Comparison of ENCODE assay signal across 38 cellular contexts in genomic region chr2:60003076-60003475, GRCh38.
"Had no signal": no experiment of that assay in that cellular context is flagged by ENCODE, and none has a peak within 500 bp of the region (broad histone marks: within the 10 kb centered on the region; RNA-seq: fewer than 3 reads in every experiment).

No MANE protein-coding gene starts in this region.

- H3K4me1 ChIP-seq: adrenal gland had no signal

- H3K27me3 Mint-ChIP-seq: activated B cell treated with CpG ODN at 0.5 μM for 24 hours; activated CD4-positive, alpha-beta memory T cell treated with anti-CD3 and anti-CD28 coated beads for 36 hours; activated CD4-positive, alpha-beta T cell treated with anti-CD3 and anti-CD28 coated beads, Interleukin-2, amount 10 ng/mL, durations not matched to agents 24 days and 14 days; activated CD8-positive, alpha-beta T cell treated with anti-CD3 and anti-CD28 coated beads for 36 hours; activated naive CD8-positive, alpha-beta T cell treated with anti-CD3 and anti-CD28 coated beads for 36 hours; brain; central memory CD8-positive, alpha-beta T cell had no signal

- H3K36me3 ChIP-seq: adrenal gland, cardiac muscle cell had no signal

- H3K4me3 Mint-ChIP-seq: activated B cell treated with CpG ODN at 0.5 μM for 24 hours; activated CD4-positive, alpha-beta memory T cell treated with anti-CD3 and anti-CD28 coated beads for 36 hours; activated CD4-positive, alpha-beta T cell treated with anti-CD3 and anti-CD28 coated beads, Interleukin-2, amount 10 ng/mL, durations not matched to agents 24 days and 14 days; activated CD8-positive, alpha-beta T cell treated with anti-CD3 and anti-CD28 coated beads for 36 hours; activated naive CD4-positive, alpha-beta T cell treated with anti-CD3 and anti-CD28 coated beads for 36 hours; activated naive CD8-positive, alpha-beta T cell treated with anti-CD3 and anti-CD28 coated beads for 36 hours; activated T-cell treated with anti-CD3 and anti-CD28 coated beads, Interleukin-2, amount 50 U/mL, for 4 hours; activated T-cell treated with anti-CD3 and anti-CD28 coated beads, Interleukin-2, amount 50 U/mL, for 72 hours; activated T-helper 1 cell treated with anti-CD3 and anti-CD28 coated beads, Interleukin-12 subunit alpha, Interleukin-12 subunit beta, Interleukin-2, Interleukin-4 antibody, amounts not matched to agents 30 ng/mL and 10 ng/mL and 1 ng/mL, durations not matched to agents 14 hours and 24 hours and 36 hours; activated T-helper 17 cell treated with anti-CD3 and anti-CD28 coated beads, Interleukin-2, amount 50 U/mL, for 72 hours; brain; central memory CD8-positive, alpha-beta T cell; T-helper 1 cell treated with Interleukin-12 subunit alpha and Interleukin-12 subunit beta and Interleukin-4 antibody, amounts not matched to agents 30 μg/mL and 1 μg/mL, for 36 hours; T-helper 2 cell treated with Interferon-gamma antibody and Interleukin-4, amounts not matched to agents 5 μg/mL and 100 μg/mL, for 36 hours had no signal

- H3K36me3 Mint-ChIP-seq: activated CD4-positive, alpha-beta memory T cell treated with anti-CD3 and anti-CD28 coated beads for 36 hours; activated naive CD4-positive, alpha-beta T cell treated with anti-CD3 and anti-CD28 coated beads, Interleukin-2, amount 50 U/mL, for 72 hours; activated naive CD8-positive, alpha-beta T cell treated with anti-CD3 and anti-CD28 coated beads for 36 hours; brain had no signal

- H3K9me3 Mint-ChIP-seq: activated B cell treated with CpG ODN at 0.5 μM for 24 hours; activated CD4-positive, alpha-beta memory T cell treated with anti-CD3 and anti-CD28 coated beads for 36 hours; activated CD4-positive, alpha-beta T cell treated with anti-CD3 and anti-CD28 coated beads, Interleukin-2, amount 10 ng/mL, durations not matched to agents 24 days and 14 days; activated CD8-positive, alpha-beta T cell treated with anti-CD3 and anti-CD28 coated beads for 36 hours; activated naive CD4-positive, alpha-beta T cell treated with anti-CD3 and anti-CD28 coated beads for 36 hours; activated naive CD4-positive, alpha-beta T cell treated with anti-CD3 and anti-CD28 coated beads, Interleukin-2, amount 50 U/mL, for 72 hours; activated naive CD8-positive, alpha-beta T cell treated with anti-CD3 and anti-CD28 coated beads for 36 hours; activated T-cell treated with anti-CD3 and anti-CD28 coated beads, Interleukin-2, amount 50 U/mL, for 4 hours; activated T-cell treated with anti-CD3 and anti-CD28 coated beads, Interleukin-2, amount 50 U/mL, for 72 hours; activated T-helper 1 cell treated with anti-CD3 and anti-CD28 coated beads, Interleukin-12 subunit alpha, Interleukin-12 subunit beta, Interleukin-2, Interleukin-4 antibody, amounts not matched to agents 30 ng/mL and 10 ng/mL and 1 ng/mL, durations not matched to agents 14 hours and 24 hours and 36 hours; brain; central memory CD8-positive, alpha-beta T cell; T-helper 1 cell treated with Interleukin-12 subunit alpha and Interleukin-12 subunit beta and Interleukin-4 antibody, amounts not matched to agents 30 μg/mL and 1 μg/mL, for 36 hours; T-helper 2 cell treated with Interferon-gamma antibody and Interleukin-4, amounts not matched to agents 5 μg/mL and 100 μg/mL, for 36 hours had no signal

- H3K27ac Mint-ChIP-seq: activated B cell treated with CpG ODN at 0.5 μM for 24 hours; activated CD4-positive, alpha-beta memory T cell treated with anti-CD3 and anti-CD28 coated beads for 36 hours; activated CD4-positive, alpha-beta T cell treated with anti-CD3 and anti-CD28 coated beads, Interleukin-2, amount 10 ng/mL, durations not matched to agents 24 days and 14 days; activated CD8-positive, alpha-beta T cell treated with anti-CD3 and anti-CD28 coated beads for 36 hours; activated naive CD4-positive, alpha-beta T cell treated with anti-CD3 and anti-CD28 coated beads for 36 hours; activated naive CD4-positive, alpha-beta T cell treated with anti-CD3 and anti-CD28 coated beads, Interleukin-2, amount 50 U/mL, for 72 hours; activated naive CD8-positive, alpha-beta T cell treated with anti-CD3 and anti-CD28 coated beads for 36 hours; activated T-cell treated with anti-CD3 and anti-CD28 coated beads, Interleukin-2, amount 50 U/mL, for 72 hours; activated T-helper 1 cell treated with anti-CD3 and anti-CD28 coated beads, Interleukin-12 subunit alpha, Interleukin-12 subunit beta, Interleukin-2, Interleukin-4 antibody, amounts not matched to agents 30 ng/mL and 10 ng/mL and 1 ng/mL, durations not matched to agents 14 hours and 24 hours and 36 hours; activated T-helper 17 cell treated with anti-CD3 and anti-CD28 coated beads, Interleukin-2, amount 50 U/mL, for 72 hours; T-helper 1 cell treated with Interleukin-12 subunit alpha and Interleukin-12 subunit beta and Interleukin-4 antibody, amounts not matched to agents 30 μg/mL and 1 μg/mL, for 36 hours; T-helper 2 cell treated with Interferon-gamma antibody and Interleukin-4, amounts not matched to agents 5 μg/mL and 100 μg/mL, for 36 hours had no signal

- ATAC-seq: activated CD8-positive, alpha-beta T cell treated with anti-CD3 and anti-CD28 coated beads for 36 hours; activated naive CD4-positive, alpha-beta T cell treated with anti-CD3 and anti-CD28 coated beads, Interleukin-2, amount 50 U/mL, for 72 hours; activated T-cell treated with anti-CD3 and anti-CD28 coated beads, Interleukin-2, amount 50 U/mL, for 4 hours; activated T-cell treated with anti-CD3 and anti-CD28 coated beads, Interleukin-2, amount 50 U/mL, for 72 hours; activated T-helper 17 cell treated with anti-CD3 and anti-CD28 coated beads, Interleukin-2, amount 50 U/mL, for 72 hours had no signal

- H3K4me1 Mint-ChIP-seq: activated CD4-positive, alpha-beta T cell treated with anti-CD3 and anti-CD28 coated beads, Interleukin-2, amount 10 ng/mL, durations not matched to agents 24 days and 14 days; activated naive CD8-positive, alpha-beta T cell treated with anti-CD3 and anti-CD28 coated beads for 36 hours; activated T-helper 17 cell treated with anti-CD3 and anti-CD28 coated beads, Interleukin-2, amount 50 U/mL, for 72 hours; central memory CD8-positive, alpha-beta T cell had no signal

- H3K4me3 ChIP-seq: adrenal gland, cardiac muscle cell had no signal

- H3K9me3 ChIP-seq: adrenal gland had no signal

- FAIRE-seq: bronchial epithelial cell, TTC549 had no signal

- H3K27ac ChIP-seq: adrenal gland, cardiac muscle cell, VCaP had no signal

- H3K27me3 ChIP-seq: adrenal gland, cardiac muscle cell had no signal

- DNase-seq: activated B cell treated with CpG ODN at 0.5 μM for 24 hours; activated CD4-positive, alpha-beta memory T cell treated with anti-CD3 and anti-CD28 coated beads for 36 hours; activated CD4-positive, alpha-beta T cell treated with anti-CD3 and anti-CD28 coated beads for 4 hours; activated CD4-positive, alpha-beta T cell treated with anti-CD3 and anti-CD28 coated beads, Interleukin-2, amount 50 U/mL, for 1 hour; activated CD4-positive, alpha-beta T cell treated with anti-CD3 and anti-CD28 coated beads, Interleukin-2, amount 50 U/mL, for 4 hours; activated CD4-positive, CD25-positive, alpha-beta regulatory T cell treated with anti-CD3 and anti-CD28 coated beads, Interleukin-2, amount 50 U/mL, for 72 hours; activated CD8-positive, alpha-beta memory T cell treated with anti-CD3 and anti-CD28 coated beads, Interleukin-2, amount 50 U/mL, for 4 hours; activated CD8-positive, alpha-beta T cell treated with anti-CD3 and anti-CD28 coated beads for 36 hours; activated effector memory CD4-positive, alpha-beta T cell treated with anti-CD3 and anti-CD28 coated beads, Interleukin-2, amount 50 U/mL, for 16 hours; activated gamma-delta T cell treated with Interleukin-2 at 50 U/mL for 16 hours; activated naive CD4-positive, alpha-beta T cell; activated naive CD4-positive, alpha-beta T cell treated with anti-CD3 and anti-CD28 coated beads for 36 hours; activated naive CD4-positive, alpha-beta T cell treated with anti-CD3 and anti-CD28 coated beads, Interleukin-2, amount 50 U/mL, for 16 hours; activated naive CD8-positive, alpha-beta T cell treated with anti-CD3 and anti-CD28 coated beads for 36 hours; activated T-cell treated with anti-CD3 and anti-CD28 coated beads for 4 hours; activated T-cell treated with anti-CD3 and anti-CD28 coated beads, Interleukin-2, amount 50 U/mL, for 1 hour; activated T-cell treated with anti-CD3 and anti-CD28 coated beads, Interleukin-2, amount 50 U/mL, for 4 hours; activated T-cell treated with anti-CD3 and anti-CD28 coated beads, Interleukin-2, amount 50 U/mL, for 72 hours; adrenal gland; amniotic stem cell; aorta; caudate nucleus; SW 1271; T-helper 1 cell; T-helper 2 cell; T-helper 9 cell had no signal
